Comparison of ENCODE assay signal across 19 cellular contexts in genomic region chr9:80797427-80797825, GRCh38.
DNase-seq lines count a peak whose midpoint lies in the region; ATAC-seq and TF ChIP-seq lines count a peak whose summit lies in the region.
"Had no signal": no experiment of that assay in that cellular context is flagged by ENCODE, and none has a peak within 500 bp of the region (broad histone marks: within the 10 kb centered on the region; RNA-seq: fewer than 3 reads in every experiment).

No MANE protein-coding gene starts in this region.

- H3K27ac ChIP-seq in SK-N-SH (ENCODE audit: low read depth in 2 of 2, low read length in 1 of 2) (peak overlapping the region in 1 of 2 experiments; percentile 83; a peak in 2 of 4 replicates), esophagus muscularis mucosa (replicated peaks in 1 of 4) (peak overlapping the region; percentile 54 to 73 (median 62)), prostate gland (peak overlapping the region; percentile 38 to 42), right lobe of liver (no peak overlapping the region)
- H3K27ac ChIP-seq: coronary artery, neutrophil, tibial artery had no signal

- no peaks in the 10 kb centered on the region for H3K36me3 ChIP-seq in SK-N-SH (replicated peaks in 1 of 2; ENCODE audit: control insufficient read depth in 1 of 2, insufficient read depth in 2 of 2, low read length in 1 of 2)
- H3K36me3 ChIP-seq in esophagus muscularis mucosa = no peaks in the 10 kb centered on the region
- H3K36me3 ChIP-seq in prostate gland = no peaks in the 10 kb centered on the region
- no peaks in the 10 kb centered on the region for H3K36me3 ChIP-seq in right lobe of liver
- H3K36me3 ChIP-seq: neutrophil, tibial artery had no signal

- no peaks in the 10 kb centered on the region for H4K20me1 ChIP-seq in SK-N-SH (ENCODE audit: insufficient read depth)

- CTCF ChIA-PET in SK-N-SH (lab: Yijun Ruan, JAX) (interaction anchor here (0.5 kb wide), 1 partner anchor 400 kb away, joined by 3 read pairs; no protein-coding TSS in a partner anchor), GM10248 (lab: Yijun Ruan, JAX) (no interaction called here)

- TF ChIP-seq EP300 in SK-N-SH (IDR thresholded peaks at IDR 0.05; ENCODE audit: borderline replicate concordance in 1 of 2, low read depth in 1 of 2, low read length in 1 of 2) (no peak), esophagus muscularis mucosa (IDR thresholded peaks at IDR 0.05) (no peak)

- TF ChIP-seq RAD21 in SK-N-SH (IDR thresholded peaks at IDR 0.05; ENCODE audit: low read length) = no peak

- no peaks in the 10 kb centered on the region for H3K9me2 ChIP-seq in SK-N-SH

- intact Hi-C loops in esophagus muscularis mucosa (cut with DNase I) = no loop called here
- intact Hi-C loops in prostate gland (cut with DNase I) = loop anchor here (5.0 to 10.0 kb wide), 4 partner anchors 140 to 890 kb away; partner anchors contain the start of gene TLE1
- intact Hi-C loops in right lobe of liver (cut with DNase I) = no loop called here

- ATAC-seq in SK-N-SH treated with all-trans-retinoic acid at 6 μM for 48 hours (no peak), HG03196 (IDR thresholded peaks at IDR 0.05; ENCODE audit: unreplicated experiment) (no peak), right lobe of liver (no peak)

- DNase-seq in SK-N-SH = no peak
- DNase-seq in esophagus muscularis mucosa (ENCODE audit: extremely low spot score) = no peak
- no peak for DNase-seq in prostate gland (ENCODE audit: low spot score)
- no peak for DNase-seq in GM10248 (ENCODE audit: extremely low spot score)
- DNase-seq in ACHN = no peak
- no peak for DNase-seq in right lobe of liver
- DNase-seq: activated CD4-positive, alpha-beta T cell treated with anti-CD3 and anti-CD28 coated beads, Interleukin-2, amount 10 ng/mL, durations not matched to agents 24 days and 14 days; activated naive CD4-positive, alpha-beta T cell treated with Interleukin-2 at 50 U/mL for 16 hours; HFFc6; NCI-H345; SHP77; stimulated activated CD4-positive, alpha-beta T cell treated with anti-CD3 and anti-CD28 coated beads, Interleukin-4, amount 100 ng/mL, for 24 hours; stimulated activated CD8-positive, alpha-beta memory T cell treated with anti-CD3 and anti-CD28 coated beads, Interleukin-4, amount 100 ng/mL, for 48 hours; T1000; tibial artery had no signal

- POLR2A ChIA-PET in SK-N-SH (lab: Yijun Ruan, JAX) = interaction anchor here (0.7 kb wide), 2 partner anchors 87 to 1801 kb away, joined by 3 read pairs; no protein-coding TSS in a partner anchor
- POLR2A ChIA-PET in GM10248 (lab: Yijun Ruan, JAX) = no interaction called here

- no peak overlapping the region for H2AFZ ChIP-seq in SK-N-SH (ENCODE audit: low read depth)

- 15% methylated on average over 2 of the region's 2 CpGs for WGBS in SK-N-SH (ENCODE audit: low lambda C conversion rate)
- WGBS in esophagus muscularis mucosa = 55% methylated on average over 2 of the region's 2 CpGs
- WGBS in prostate gland = 31% methylated on average over 2 of the region's 2 CpGs
- WGBS in right lobe of liver (ENCODE audit: insufficient coverage, low coverage, low lambda C conversion rate, missing lambda C conversion rate) = 42% methylated on average over 2 of the region's 2 CpGs

- peaks cover 0 to 20% of the 10 kb centered on the region in 2 experiments; a peak in 2 of 4 replicates for H3K4me1 ChIP-seq in SK-N-SH (ENCODE audit: control insufficient read depth in 1 of 2, insufficient read depth in 2 of 2, low read depth in 1 of 2, low read length in 1 of 2)
- peaks cover 3 to 35% (median 31%) of the 10 kb centered on the region in 4 donors for H3K4me1 ChIP-seq in esophagus muscularis mucosa
- no peaks in the 10 kb centered on the region for H3K4me1 ChIP-seq in prostate gland (replicated peaks)
- no peaks in the 10 kb centered on the region for H3K4me1 ChIP-seq in right lobe of liver
- H3K4me1 ChIP-seq: tibial artery had no signal

- TF ChIP-seq CTCF in SK-N-SH (IDR thresholded peaks at IDR 0.05) = no peak
- no peak for TF ChIP-seq CTCF in esophagus muscularis mucosa (IDR thresholded peaks at IDR 0.05)
- no peak for TF ChIP-seq CTCF in prostate gland (IDR thresholded peaks at IDR 0.05)
- TF ChIP-seq CTCF in GM10248 (IDR thresholded peaks at IDR 0.05; ENCODE audit: control extremely low read depth, extremely low read depth, low read depth, missing control alignments) = no peak
- no peak for TF ChIP-seq CTCF in right lobe of liver (IDR thresholded peaks at IDR 0.05)

- no peak overlapping the region for H3K4me3 ChIP-seq in SK-N-SH (ENCODE audit: low read depth in 2 of 2, low read length in 1 of 2)
- H3K4me3 ChIP-seq in esophagus muscularis mucosa = no peak overlapping the region
- H3K4me3 ChIP-seq in prostate gland = no peak overlapping the region
- H3K4me3 ChIP-seq in right lobe of liver = no peak overlapping the region
- H3K4me3 ChIP-seq: coronary artery, tibial artery had no signal

- in situ Hi-C loops in ACHN (cut with HindIII; ENCODE audit: low pct_ligation_motif_present, low pct_unique_long_range_greater_than_20kb, low sequenced_read_pairs) = no loop called here

- H3K27me3 ChIP-seq in SK-N-SH (ENCODE audit: insufficient read depth) (no peaks in the 10 kb centered on the region), esophagus muscularis mucosa (no peaks in the 10 kb centered on the region), prostate gland (replicated peaks; ENCODE audit: insufficient read depth) (no peaks in the 10 kb centered on the region), right lobe of liver (no peaks in the 10 kb centered on the region)
- H3K27me3 ChIP-seq: neutrophil, tibial artery had no signal

- TF ChIP-seq POLR2A in esophagus muscularis mucosa (IDR thresholded peaks at IDR 0.05; ENCODE audit: low read depth) (no peak), prostate gland (IDR thresholded peaks at IDR 0.05) (no peak), right lobe of liver (IDR thresholded peaks at IDR 0.05) (no peak)

- no peak overlapping the region for H3K9ac ChIP-seq in SK-N-SH

- H3K79me2 ChIP-seq in SK-N-SH (ENCODE audit: insufficient read depth) = no peaks in the 10 kb centered on the region

- H3F3A ChIP-seq in SK-N-SH (replicated peaks; ENCODE audit: insufficient read depth) = no peaks in the 10 kb centered on the region

- H3K9me3 ChIP-seq in SK-N-SH (no peaks in the 10 kb centered on the region; the same call in 1 of the 2 replicates), esophagus muscularis mucosa (peaks cover 0 to 10% (median 3%) of the 10 kb centered on the region in 4 donors), prostate gland (no peaks in the 10 kb centered on the region), right lobe of liver (no peaks in the 10 kb centered on the region)

- no peak overlapping the region for H3K4me2 ChIP-seq in SK-N-SH

TF ChIP-seq in SK-N-SH, 30 proteins besides CTCF, POLR2A, EP300 and RAD21:
- peak; percentile 68; the same call in 1 of the 2 replicates for TF ChIP-seq RCOR1 (IDR thresholded peaks at IDR 0.05; ENCODE audit: low read length)
- no peak for TF ChIP-seq TAF1 (IDR thresholded peaks at IDR 0.05; ENCODE audit: borderline replicate concordance, low read depth, low read length)
- TF ChIP-seq RXRA (IDR thresholded peaks at IDR 0.05; ENCODE audit: borderline replicate concordance, low read depth) = no peak
- TF ChIP-seq, protein P1, sequence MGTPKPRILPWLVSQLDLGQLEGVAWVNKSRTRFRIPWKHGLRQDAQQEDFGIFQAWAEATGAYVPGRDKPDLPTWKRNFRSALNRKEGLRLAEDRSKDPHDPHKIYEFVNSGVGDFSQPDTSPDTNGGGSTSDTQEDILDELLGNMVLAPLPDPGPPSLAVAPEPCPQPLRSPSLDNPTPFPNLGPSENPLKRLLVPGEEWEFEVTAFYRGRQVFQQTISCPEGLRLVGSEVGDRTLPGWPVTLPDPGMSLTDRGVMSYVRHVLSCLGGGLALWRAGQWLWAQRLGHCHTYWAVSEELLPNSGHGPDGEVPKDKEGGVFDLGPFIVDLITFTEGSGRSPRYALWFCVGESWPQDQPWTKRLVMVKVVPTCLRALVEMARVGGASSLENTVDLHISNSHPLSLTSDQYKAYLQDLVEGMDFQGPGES (IDR thresholded peaks at IDR 0.05; ENCODE audit: low read depth, low read length) = no peak

TF ChIP-seq in SK-N-SH treated with all-trans-retinoic acid at 6 μM for 48 hours, 23 proteins besides CTCF, POLR2A, EP300 and RAD21 (continues in another document):
- TF ChIP-seq, protein P2, sequence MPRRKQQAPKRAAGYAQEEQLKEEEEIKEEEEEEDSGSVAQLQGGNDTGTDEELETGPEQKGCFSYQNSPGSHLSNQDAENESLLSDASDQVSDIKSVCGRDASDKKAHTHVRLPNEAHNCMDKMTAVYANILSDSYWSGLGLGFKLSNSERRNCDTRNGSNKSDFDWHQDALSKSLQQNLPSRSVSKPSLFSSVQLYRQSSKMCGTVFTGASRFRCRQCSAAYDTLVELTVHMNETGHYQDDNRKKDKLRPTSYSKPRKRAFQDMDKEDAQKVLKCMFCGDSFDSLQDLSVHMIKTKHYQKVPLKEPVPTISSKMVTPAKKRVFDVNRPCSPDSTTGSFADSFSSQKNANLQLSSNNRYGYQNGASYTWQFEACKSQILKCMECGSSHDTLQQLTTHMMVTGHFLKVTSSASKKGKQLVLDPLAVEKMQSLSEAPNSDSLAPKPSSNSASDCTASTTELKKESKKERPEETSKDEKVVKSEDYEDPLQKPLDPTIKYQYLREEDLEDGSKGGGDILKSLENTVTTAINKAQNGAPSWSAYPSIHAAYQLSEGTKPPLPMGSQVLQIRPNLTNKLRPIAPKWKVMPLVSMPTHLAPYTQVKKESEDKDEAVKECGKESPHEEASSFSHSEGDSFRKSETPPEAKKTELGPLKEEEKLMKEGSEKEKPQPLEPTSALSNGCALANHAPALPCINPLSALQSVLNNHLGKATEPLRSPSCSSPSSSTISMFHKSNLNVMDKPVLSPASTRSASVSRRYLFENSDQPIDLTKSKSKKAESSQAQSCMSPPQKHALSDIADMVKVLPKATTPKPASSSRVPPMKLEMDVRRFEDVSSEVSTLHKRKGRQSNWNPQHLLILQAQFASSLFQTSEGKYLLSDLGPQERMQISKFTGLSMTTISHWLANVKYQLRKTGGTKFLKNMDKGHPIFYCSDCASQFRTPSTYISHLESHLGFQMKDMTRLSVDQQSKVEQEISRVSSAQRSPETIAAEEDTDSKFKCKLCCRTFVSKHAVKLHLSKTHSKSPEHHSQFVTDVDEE (CRISPR knock-in tag; IDR thresholded peaks at IDR 0.05) = no peak
- TF ChIP-seq TOX (CRISPR knock-in tag; IDR thresholded peaks at IDR 0.05; ENCODE audit: borderline replicate concordance) (no peak), ARNTL (CRISPR knock-in tag; IDR thresholded peaks at IDR 0.05; ENCODE audit: borderline replicate concordance, low read depth) (no peak)

Comparison
In these comparisons a context has a peak if more than half of its experiments do, and no peak if none do; other contexts are left out.
1. H3K27ac ChIP-seq: peak in esophagus muscularis mucosa (4 of 4) and prostate gland (2 of 2); none in right lobe of liver (0 of 3).